ENCODE assay signal across 9 cellular contexts in the genomic region with DNA sequence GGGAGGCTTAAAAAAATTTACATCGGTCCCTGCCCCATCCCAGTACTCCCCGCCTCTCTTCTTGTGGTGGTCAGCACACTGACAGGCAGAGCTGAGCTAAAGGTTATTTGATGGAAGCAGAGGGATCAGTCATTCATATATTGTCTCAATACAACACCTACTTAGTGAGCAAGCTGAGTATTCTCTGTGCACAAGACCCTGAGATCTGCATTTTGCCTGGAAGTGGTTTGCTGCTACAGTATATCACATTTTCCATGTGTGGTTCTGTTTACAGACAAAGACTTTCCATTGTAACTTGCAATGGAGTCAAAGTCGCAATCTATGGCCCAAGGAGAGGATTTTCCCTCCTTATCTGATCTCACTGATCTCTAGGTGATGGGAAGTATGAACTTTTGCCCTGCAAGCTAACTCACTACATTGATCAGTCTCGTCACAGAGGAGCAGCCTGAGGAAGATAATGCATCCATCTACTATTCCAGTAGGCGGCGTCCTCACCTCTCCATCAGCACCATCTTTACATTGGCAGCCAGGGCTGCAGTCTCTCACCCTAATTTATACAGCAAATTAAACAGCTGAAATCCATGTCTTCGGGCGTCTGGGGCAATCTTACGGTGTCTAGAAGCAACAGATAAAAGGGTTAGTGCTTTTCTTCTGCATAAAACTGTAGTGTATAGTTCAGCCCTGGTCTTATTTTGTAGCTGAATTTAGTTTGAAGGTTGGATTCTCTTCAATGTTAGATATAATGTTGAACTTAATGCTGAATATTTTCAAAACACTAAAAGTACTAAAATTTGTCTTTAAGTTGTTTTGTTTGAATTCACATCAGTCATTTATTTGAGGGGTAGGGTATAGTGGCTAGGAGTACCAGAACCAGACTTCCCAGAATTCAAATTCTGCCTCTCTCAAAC. TPM values are rescaled to one million over a fixed set of nuclear protein-coding genes. Genes with fewer than 3 reads are reported as not detected.
DNase-seq lines count a peak whose midpoint lies in the region; ATAC-seq and TF ChIP-seq lines count a peak whose summit lies in the region.
"Had no signal": no experiment of that assay in that cellular context is flagged by ENCODE, and none has a peak within 500 bp of the region (broad histone marks: within the 10 kb centered on the region; RNA-seq: fewer than 3 reads in every experiment).

No MANE protein-coding gene starts in this region.

- H3K27me3 ChIP-seq in dorsolateral prefrontal cortex: no peaks in the 10 kb centered on the region

- peak; percentile 28 to 77 (median 66) for TF ChIP-seq CTCF in dorsolateral prefrontal cortex (IDR thresholded peaks at IDR 0.05 in 54 of 56, conservative IDR thresholded peaks at IDR 0.05 in 2 of 56; ENCODE audit: low read depth in 1 of 56, partially characterized antibody in 56 of 56)
- peak; percentile 65 for TF ChIP-seq CTCF in mucosa of descending colon (IDR thresholded peaks at IDR 0.05)

- intact Hi-C loops in dorsolateral prefrontal cortex (cut with DNase I): loop anchor here (5.0 to 10.0 kb wide), 2 partner anchors 61 to 334 kb away; no protein-coding TSS in a partner anchor
- intact Hi-C loops in mucosa of descending colon (cut with DNase I, micrococcal nuclease): loop anchor here (10.0 kb wide), 2 partner anchors 191 to 331 kb away; no protein-coding TSS in a partner anchor

- H3K4me1 ChIP-seq in mucosa of descending colon (ENCODE audit: low read depth): peaks cover 12% of the 10 kb centered on the region

- H3K36me3 ChIP-seq in mucosa of descending colon (ENCODE audit: low read depth): no peaks in the 10 kb centered on the region

- ATAC-seq in GM18909 (IDR thresholded peaks at IDR 0.05; ENCODE audit: poor library complexity, unreplicated experiment) (peak; percentile 62), HG03175 (IDR thresholded peaks at IDR 0.05; ENCODE audit: unreplicated experiment) (peak; percentile 53), mucosa of descending colon (peak; percentile 65)

- H3K9me3 ChIP-seq in mucosa of descending colon: no peaks in the 10 kb centered on the region

- H3K27ac ChIP-seq in dorsolateral prefrontal cortex: no peak overlapping the region
- H3K27ac ChIP-seq: SK-N-MC had no signal

- H3K4me3 ChIP-seq in dorsolateral prefrontal cortex: no peak overlapping the region
- no peak overlapping the region for H3K4me3 ChIP-seq in mucosa of descending colon
- H3K4me3 ChIP-seq: SK-N-MC had no signal

- peak; percentile 72 for DNase-seq in CD1c-positive myeloid dendritic cell (ENCODE audit: extremely low spot score)
- peak; percentile 63 for DNase-seq in NCI-H2196 treated with DMSO at 0.1 percent for 48 hours (lab: John Stamatoyannopoulos, UW; ENCODE audit: unreplicated experiment)
- DNase-seq in activated CD4-positive, alpha-beta T cell treated with anti-CD3 and anti-CD28 coated beads for 1 hour: peak; percentile 54
- DNase-seq in dorsolateral prefrontal cortex: peak in 5 of 10 donors; percentile 32 to 70 (median 52)
- peak in 1 of 3 donors; percentile 89 for DNase-seq in mucosa of descending colon
- peak; percentile 39 for DNase-seq in stromal cell of bone marrow (ENCODE audit: low read depth)

RNA-seq across cellular contexts. Expression of a gene that starts 3.2 kb away (rescaled TPM):
- 10 to 100 TPM in 59 of 120 experiments, 1 to 10 TPM in 61; 4.0 to 22.1 (median 9.9) TPM for total RNA-seq in dorsolateral prefrontal cortex
- total RNA-seq in mucosa of descending colon: 10 to 100 TPM; 19.4 to 28.5 (median 23.9) TPM
